8 cellular contexts compared by ENCODE assay signal in genomic region chr4:98446499-98447375, GRCh38.
DNase-seq lines count a peak whose midpoint lies in the region; ATAC-seq and TF ChIP-seq lines count a peak whose summit lies in the region.

No MANE protein-coding gene starts in this region.

- no peaks in the 10 kb centered on the region for H3K27me3 ChIP-seq in hepatocyte

- TF ChIP-seq CTCF in hepatocyte (IDR thresholded peaks at IDR 0.05; ENCODE audit: poor library complexity) (no peak), chondrocyte (IDR thresholded peaks at IDR 0.05) (no peak)

- peak; percentile 76 for ATAC-seq in GM21619 (IDR thresholded peaks at IDR 0.05; ENCODE audit: unreplicated experiment)

- peaks cover 22% of the 10 kb centered on the region for H3K36me3 Mint-ChIP-seq in chondrocyte (ENCODE audit: low read depth)

- H3K4me3 ChIP-seq in hepatocyte: no peak overlapping the region

- WGBS in hepatocyte (ENCODE audit: low lambda C conversion rate, missing lambda C conversion rate): 94% methylated on average over 10 of the region's 10 CpGs

- H3K27ac ChIP-seq in hepatocyte: peak overlapping the region; percentile 12

- H3K4me2 ChIP-seq in hepatocyte: no peak overlapping the region

- H3K79me2 ChIP-seq in hepatocyte: no peaks in the 10 kb centered on the region

- no peaks in the 10 kb centered on the region for H3K27me3 Mint-ChIP-seq in chondrocyte (ENCODE audit: low read depth)

- H2AFZ ChIP-seq in hepatocyte: no peak overlapping the region

- peaks cover 17% of the 10 kb centered on the region for H3K4me1 ChIP-seq in hepatocyte (ENCODE audit: insufficient read depth)

- H3K4me3 Mint-ChIP-seq in chondrocyte (ENCODE audit: unreplicated experiment): no peak overlapping the region

- no peaks in the 10 kb centered on the region for H3K9me3 ChIP-seq in hepatocyte (ENCODE audit: low read depth)

- H3K9me2 ChIP-seq in hepatocyte (replicated peaks; ENCODE audit: insufficient read depth): no peaks in the 10 kb centered on the region

- peaks cover 14% of the 10 kb centered on the region for H3K4me1 Mint-ChIP-seq in chondrocyte (ENCODE audit: low read depth)

- peak; percentile 3 for DNase-seq in DMS79 treated with DMSO at 0.1 percent for 48 hours (lab: John Stamatoyannopoulos, UW)
- peak; percentile 96 for DNase-seq in LHCN-M2 (ENCODE audit: low read depth)
- DNase-seq in activated T-cell treated with anti-CD3 and anti-CD28 coated beads for 4 hours: peak; percentile 24
- no peak for DNase-seq in hepatocyte (ENCODE audit: low spot score)
- DNase-seq in stimulated activated CD8-positive, alpha-beta memory T cell treated with anti-CD3 and anti-CD28 coated beads, Interleukin-7, amount 100 ng/mL, for 4 hours (ENCODE audit: low read depth in 2 of 2): peak; percentile 44 to 62
- DNase-seq in SK-N-DZ (ENCODE audit: low spot score): no peak
- DNase-seq in chondrocyte (ENCODE audit: low spot score): no peak

- no peaks in the 10 kb centered on the region for H4K20me1 ChIP-seq in hepatocyte (ENCODE audit: insufficient read depth, poor library complexity, severe bottlenecking)

- H3K36me3 ChIP-seq in hepatocyte (replicated peaks; ENCODE audit: insufficient read depth, low read depth): no peaks in the 10 kb centered on the region

- H3K27ac Mint-ChIP-seq in chondrocyte (ENCODE audit: unreplicated experiment): no peak overlapping the region

- no peaks in the 10 kb centered on the region for H3K9me3 Mint-ChIP-seq in chondrocyte (ENCODE audit: low read depth)

Comparison
In these comparisons a context has a peak if more than half of its experiments do, and no peak if none do; other contexts are left out.
1. DNase-seq: peak in DMS79 treated with DMSO at 0.1 percent for 48 hours (single experiment), LHCN-M2 (single experiment), activated T-cell treated with anti-CD3 and anti-CD28 coated beads for 4 hours (single experiment) and stimulated activated CD8-positive, alpha-beta memory T cell treated with anti-CD3 and anti-CD28 coated beads, Interleukin-7, amount 100 ng/mL, for 4 hours (2 of 2); none in hepatocyte (single experiment), SK-N-DZ (single experiment) and chondrocyte (single experiment).